In the genomic region with DNA sequence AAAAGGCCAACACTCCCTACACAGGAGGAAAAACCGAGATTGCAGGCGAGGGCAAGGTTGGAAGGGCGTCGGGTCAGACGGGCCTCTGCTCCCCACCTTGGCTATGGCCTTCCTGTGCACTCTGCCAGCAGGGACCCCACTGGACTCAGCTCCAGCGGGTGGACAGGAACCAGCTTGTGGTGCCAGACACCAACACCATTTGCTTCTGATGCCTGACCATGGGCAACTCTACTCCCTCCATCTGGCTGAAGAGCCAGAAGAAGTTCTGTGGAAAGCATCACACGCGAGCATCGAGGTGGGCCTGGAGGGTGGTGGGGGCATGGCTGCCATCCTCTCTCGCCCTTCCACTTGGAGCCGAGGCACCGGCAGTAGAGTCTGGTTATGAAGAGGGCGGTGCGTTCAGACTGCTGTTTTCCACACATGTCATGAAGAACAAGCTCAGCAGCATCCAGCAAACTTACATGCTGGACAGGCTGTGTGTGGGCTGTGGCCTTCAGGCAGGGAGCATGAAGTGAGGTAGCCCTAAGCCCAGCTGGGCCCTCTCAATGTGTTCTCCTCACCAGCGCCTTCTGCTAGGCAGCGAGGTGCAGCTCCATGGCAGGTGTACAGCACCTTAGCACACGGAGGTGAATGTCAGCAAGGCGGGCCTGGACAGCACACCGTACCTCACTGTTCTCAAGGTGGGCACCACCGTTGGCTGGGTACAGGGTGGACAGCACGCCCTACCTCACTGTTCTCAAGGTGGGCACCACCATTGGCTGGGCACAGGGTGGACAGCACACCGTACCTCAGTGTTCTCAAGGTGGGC, we compare ENCODE assay signal across 2 cellular contexts.
TF ChIP-seq lines count a peak whose summit lies in the region.

No MANE protein-coding gene starts in this region.

TF ChIP-seq in A549, 52 proteins besides CTCF, POLR2A, EP300 and RAD21:
- TF ChIP-seq, protein P1, sequence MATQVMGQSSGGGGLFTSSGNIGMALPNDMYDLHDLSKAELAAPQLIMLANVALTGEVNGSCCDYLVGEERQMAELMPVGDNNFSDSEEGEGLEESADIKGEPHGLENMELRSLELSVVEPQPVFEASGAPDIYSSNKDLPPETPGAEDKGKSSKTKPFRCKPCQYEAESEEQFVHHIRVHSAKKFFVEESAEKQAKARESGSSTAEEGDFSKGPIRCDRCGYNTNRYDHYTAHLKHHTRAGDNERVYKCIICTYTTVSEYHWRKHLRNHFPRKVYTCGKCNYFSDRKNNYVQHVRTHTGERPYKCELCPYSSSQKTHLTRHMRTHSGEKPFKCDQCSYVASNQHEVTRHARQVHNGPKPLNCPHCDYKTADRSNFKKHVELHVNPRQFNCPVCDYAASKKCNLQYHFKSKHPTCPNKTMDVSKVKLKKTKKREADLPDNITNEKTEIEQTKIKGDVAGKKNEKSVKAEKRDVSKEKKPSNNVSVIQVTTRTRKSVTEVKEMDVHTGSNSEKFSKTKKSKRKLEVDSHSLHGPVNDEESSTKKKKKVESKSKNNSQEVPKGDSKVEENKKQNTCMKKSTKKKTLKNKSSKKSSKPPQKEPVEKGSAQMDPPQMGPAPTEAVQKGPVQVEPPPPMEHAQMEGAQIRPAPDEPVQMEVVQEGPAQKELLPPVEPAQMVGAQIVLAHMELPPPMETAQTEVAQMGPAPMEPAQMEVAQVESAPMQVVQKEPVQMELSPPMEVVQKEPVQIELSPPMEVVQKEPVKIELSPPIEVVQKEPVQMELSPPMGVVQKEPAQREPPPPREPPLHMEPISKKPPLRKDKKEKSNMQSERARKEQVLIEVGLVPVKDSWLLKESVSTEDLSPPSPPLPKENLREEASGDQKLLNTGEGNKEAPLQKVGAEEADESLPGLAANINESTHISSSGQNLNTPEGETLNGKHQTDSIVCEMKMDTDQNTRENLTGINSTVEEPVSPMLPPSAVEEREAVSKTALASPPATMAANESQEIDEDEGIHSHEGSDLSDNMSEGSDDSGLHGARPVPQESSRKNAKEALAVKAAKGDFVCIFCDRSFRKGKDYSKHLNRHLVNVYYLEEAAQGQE (IDR thresholded peaks at IDR 0.05) = no peak
- TF ChIP-seq MAZ (IDR thresholded peaks at IDR 0.05; ENCODE audit: borderline replicate concordance, low read depth, low read length) (no peak), RNF2 (IDR thresholded peaks at IDR 0.05; ENCODE audit: borderline replicate concordance, low read depth) (no peak), ESRRA (IDR thresholded peaks at IDR 0.05; ENCODE audit: borderline replicate concordance, low read length) (no peak), BHLHE40 (IDR thresholded peaks at IDR 0.05; ENCODE audit: low read depth, low read length) (no peak), CBX2 (IDR thresholded peaks at IDR 0.05; ENCODE audit: borderline replicate concordance, low read depth) (no peak), NR3C1 (IDR thresholded peaks at IDR 0.05) (no peak), SREBF2 (IDR thresholded peaks at IDR 0.05) (no peak), TP53 (CRISPR knock-in tag; IDR thresholded peaks at IDR 0.05) (no peak), HEYL (CRISPR knock-in tag; IDR thresholded peaks at IDR 0.05) (no peak), GATA3 (IDR thresholded peaks at IDR 0.05; ENCODE audit: borderline replicate concordance) (no peak), FOXS1 (CRISPR knock-in tag; IDR thresholded peaks at IDR 0.05) (no peak), EHMT2 (IDR thresholded peaks at IDR 0.05; ENCODE audit: low read depth) (no peak)
- TF ChIP-seq, protein P2, sequence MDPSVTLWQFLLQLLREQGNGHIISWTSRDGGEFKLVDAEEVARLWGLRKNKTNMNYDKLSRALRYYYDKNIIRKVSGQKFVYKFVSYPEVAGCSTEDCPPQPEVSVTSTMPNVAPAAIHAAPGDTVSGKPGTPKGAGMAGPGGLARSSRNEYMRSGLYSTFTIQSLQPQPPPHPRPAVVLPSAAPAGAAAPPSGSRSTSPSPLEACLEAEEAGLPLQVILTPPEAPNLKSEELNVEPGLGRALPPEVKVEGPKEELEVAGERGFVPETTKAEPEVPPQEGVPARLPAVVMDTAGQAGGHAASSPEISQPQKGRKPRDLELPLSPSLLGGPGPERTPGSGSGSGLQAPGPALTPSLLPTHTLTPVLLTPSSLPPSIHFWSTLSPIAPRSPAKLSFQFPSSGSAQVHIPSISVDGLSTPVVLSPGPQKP (IDR thresholded peaks at IDR 0.05; ENCODE audit: low read depth, low read length) = no peak
- TF ChIP-seq, protein P3, sequence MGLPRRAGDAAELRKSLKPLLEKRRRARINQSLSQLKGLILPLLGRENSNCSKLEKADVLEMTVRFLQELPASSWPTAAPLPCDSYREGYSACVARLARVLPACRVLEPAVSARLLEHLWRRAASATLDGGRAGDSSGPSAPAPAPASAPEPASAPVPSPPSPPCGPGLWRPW (IDR thresholded peaks at IDR 0.05) = no peak
- TF ChIP-seq, protein P4, sequence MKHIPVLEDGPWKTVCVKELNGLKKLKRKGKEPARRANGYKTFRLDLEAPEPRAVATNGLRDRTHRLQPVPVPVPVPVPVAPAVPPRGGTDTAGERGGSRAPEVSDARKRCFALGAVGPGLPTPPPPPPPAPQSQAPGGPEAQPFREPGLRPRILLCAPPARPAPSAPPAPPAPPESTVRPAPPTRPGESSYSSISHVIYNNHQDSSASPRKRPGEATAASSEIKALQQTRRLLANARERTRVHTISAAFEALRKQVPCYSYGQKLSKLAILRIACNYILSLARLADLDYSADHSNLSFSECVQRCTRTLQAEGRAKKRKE (CRISPR knock-in tag; IDR thresholded peaks at IDR 0.05; ENCODE audit: low read depth) = no peak

TF ChIP-seq in GM12878, 131 proteins besides CTCF, POLR2A, EP300 and RAD21:
- no peak for TF ChIP-seq GABPA (IDR thresholded peaks at IDR 0.05; ENCODE audit: low read depth)
- TF ChIP-seq POU2F2 (IDR thresholded peaks at IDR 0.05; ENCODE audit: borderline replicate concordance, low read depth, low read length) = no peak
- TF ChIP-seq SUZ12 (IDR thresholded peaks at IDR 0.05; ENCODE audit: unreplicated experiment) = no peak
- no peak for TF ChIP-seq TCF3 (IDR thresholded peaks at IDR 0.05; ENCODE audit: borderline replicate concordance, insufficient read depth, low read depth, low read length)
- no peak for TF ChIP-seq KLF5 (IDR thresholded peaks at IDR 0.05; ENCODE audit: partially characterized antibody)
- no peak for TF ChIP-seq ESRRA (IDR thresholded peaks at IDR 0.05; ENCODE audit: low read length)
- no peak for TF ChIP-seq CBFB (IDR thresholded peaks at IDR 0.05; ENCODE audit: low read depth)
- TF ChIP-seq ZNF217 (IDR thresholded peaks at IDR 0.05) = no peak
- TF ChIP-seq PAX5 (IDR thresholded peaks at IDR 0.05; ENCODE audit: borderline replicate concordance, low read depth, low read length) = no peak
- TF ChIP-seq, protein P5, sequence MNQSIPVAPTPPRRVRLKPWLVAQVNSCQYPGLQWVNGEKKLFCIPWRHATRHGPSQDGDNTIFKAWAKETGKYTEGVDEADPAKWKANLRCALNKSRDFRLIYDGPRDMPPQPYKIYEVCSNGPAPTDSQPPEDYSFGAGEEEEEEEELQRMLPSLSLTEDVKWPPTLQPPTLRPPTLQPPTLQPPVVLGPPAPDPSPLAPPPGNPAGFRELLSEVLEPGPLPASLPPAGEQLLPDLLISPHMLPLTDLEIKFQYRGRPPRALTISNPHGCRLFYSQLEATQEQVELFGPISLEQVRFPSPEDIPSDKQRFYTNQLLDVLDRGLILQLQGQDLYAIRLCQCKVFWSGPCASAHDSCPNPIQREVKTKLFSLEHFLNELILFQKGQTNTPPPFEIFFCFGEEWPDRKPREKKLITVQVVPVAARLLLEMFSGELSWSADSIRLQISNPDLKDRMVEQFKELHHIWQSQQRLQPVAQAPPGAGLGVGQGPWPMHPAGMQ (IDR thresholded peaks at IDR 0.05; ENCODE audit: borderline replicate concordance) = no peak
- TF ChIP-seq ZNF274 (IDR thresholded peaks at IDR 0.05; ENCODE audit: insufficient read depth, insufficient read length) = no peak
- TF ChIP-seq HDAC2 (IDR thresholded peaks at IDR 0.05) = no peak
- no peak for TF ChIP-seq GATAD2B (conservative IDR thresholded peaks at IDR 0.05; ENCODE audit: low read depth)
- no peak for TF ChIP-seq NBN (IDR thresholded peaks at IDR 0.05)
- no peak for TF ChIP-seq POLR2AphosphoS2 (IDR thresholded peaks at IDR 0.05; ENCODE audit: low read depth, low read length)
